8 cellular contexts compared by ENCODE assay signal in the genomic region with DNA sequence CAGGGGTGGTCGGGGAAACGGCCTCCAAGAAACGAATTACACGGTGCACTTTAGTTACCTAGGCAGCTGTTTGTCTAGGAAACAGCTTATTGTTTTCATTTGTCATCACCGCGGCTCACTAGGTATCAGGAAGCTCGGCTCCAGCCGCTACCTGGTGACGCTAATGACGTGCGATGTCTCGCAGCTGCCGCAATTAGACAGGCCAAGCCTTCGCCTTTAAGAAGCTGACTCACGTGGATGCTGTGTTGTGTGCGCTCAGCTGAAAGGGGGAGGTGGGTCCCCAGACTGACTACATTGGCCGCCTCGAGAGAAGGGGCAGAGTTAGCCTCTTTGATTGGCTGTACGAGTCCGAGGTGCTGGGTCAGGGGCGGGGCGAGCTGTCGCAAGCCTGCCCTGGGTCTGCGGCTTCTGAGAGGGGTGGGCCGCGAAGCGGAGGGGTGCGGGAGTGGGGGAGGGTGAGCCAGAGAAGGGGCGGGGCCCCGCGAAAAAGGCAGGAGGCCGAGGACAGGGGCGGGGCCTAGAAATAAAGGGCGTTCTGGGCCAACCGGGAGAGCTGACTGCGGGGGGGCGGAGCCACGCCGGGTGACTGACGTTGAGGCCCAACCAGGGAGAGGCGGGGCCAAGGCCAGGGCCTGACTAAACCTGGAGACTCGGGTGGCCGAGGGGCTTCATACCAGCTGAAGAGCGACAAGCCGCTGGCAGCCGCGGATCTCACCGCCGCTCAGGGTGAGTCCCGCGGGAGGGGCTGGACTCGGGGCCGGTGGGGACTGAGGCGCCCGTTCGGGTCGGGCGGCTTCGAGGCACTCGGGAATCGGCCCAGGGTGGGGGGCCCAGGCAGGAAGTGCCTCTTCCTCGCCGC.
A peak's percentile ranks its signal among the peaks of the same experiment; 100 is the strongest.
DNase-seq lines count a peak whose midpoint lies in the region; ATAC-seq and TF ChIP-seq lines count a peak whose summit lies in the region.

A gene (plus strand): TSS at position 671 of the 859 bp plus-strand sequence. CDS start 9,645 bp downstream, outside the sequence.

- peak; percentile 94 for ATAC-seq in GM19035 (IDR thresholded peaks at IDR 0.05; ENCODE audit: unreplicated experiment)
- peak; percentile 90 for ATAC-seq in HG03354 (IDR thresholded peaks at IDR 0.05; ENCODE audit: poor library complexity, severe bottlenecking, unreplicated experiment)
- ATAC-seq in activated CD4-positive, CD25-positive, alpha-beta regulatory T cell treated with anti-CD3 and anti-CD28 coated beads, Interleukin-2, amount 50 U/mL, for 24 hours: peak; percentile 95 to 96

- no peak for TF ChIP-seq CTCF in AG09319 (IDR thresholded peaks at IDR 0.05; ENCODE audit: low read depth, low read length)

- peak; percentile 99 for DNase-seq in AG09319 (ENCODE audit: extremely low read depth, low read depth)
- DNase-seq in NCI-H446 treated with DMSO at 0.1 percent for 48 hours (lab: John Stamatoyannopoulos, UW): peak; percentile 97
- peak; percentile 100 for DNase-seq in cerebellar cortex (ENCODE audit: low spot score)
- peak; percentile 99 for DNase-seq in iris pigment epithelial cell (ENCODE audit: low read depth)
- DNase-seq in stimulated activated CD4-positive, alpha-beta T cell treated with anti-CD3 and anti-CD28 coated beads, Interleukin-12 subunit alpha, Interleukin-12 subunit beta, amount 100 ng/mL, for 24 hours (ENCODE audit: low read depth in 2 of 2): peak; percentile 98 to 99

Comparison
In these comparisons a context has a peak if more than half of its experiments do, and no peak if none do; other contexts are left out.
1. Peak in every context shown above with its lines: DNase-seq and ATAC-seq.